ENCODE assay signal across 18 cellular contexts in the genomic region with DNA sequence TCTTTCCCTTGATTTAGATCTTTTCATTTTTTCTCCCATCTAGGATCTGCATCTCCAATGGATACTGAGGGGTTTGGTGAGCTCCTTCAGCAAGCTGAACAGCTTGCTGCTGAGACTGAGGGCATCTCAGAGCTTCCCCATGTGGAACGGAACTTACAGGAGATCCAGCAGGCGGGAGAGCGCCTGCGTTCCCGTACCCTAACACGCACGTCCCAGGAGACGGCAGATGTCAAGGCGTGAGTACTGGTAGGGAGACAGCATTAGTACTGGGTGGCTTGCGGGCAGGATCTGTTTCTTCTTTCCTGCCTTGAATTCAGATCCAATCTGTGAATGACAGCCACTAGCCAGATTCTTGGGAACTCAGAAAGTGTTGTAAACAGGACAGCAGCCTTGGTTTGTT. TPM values are rescaled to one million over a fixed set of nuclear protein-coding genes. Genes with fewer than 3 reads are reported as not detected.
DNase-seq lines count a peak whose midpoint lies in the region; ATAC-seq and TF ChIP-seq lines count a peak whose summit lies in the region.
"Had no signal": no experiment of that assay in that cellular context is flagged by ENCODE, and none has a peak within 500 bp of the region (broad histone marks: within the 10 kb centered on the region; RNA-seq: fewer than 3 reads in every experiment).

No MANE protein-coding gene starts in this region.

- H3K4me3 ChIP-seq in GM23338 (no peak overlapping the region), suprapubic skin (peak overlapping the region; percentile 2), psoas muscle (no peak overlapping the region)
- H3K4me3 ChIP-seq: SJSA1, vagina had no signal

- peak overlapping the region; percentile 1 for H3K27ac ChIP-seq in GM23338 (ENCODE audit: low read depth)
- no peak overlapping the region for H3K27ac ChIP-seq in suprapubic skin
- no peak overlapping the region for H3K27ac ChIP-seq in psoas muscle
- H3K27ac ChIP-seq: SJSA1, vagina had no signal

- H2AFZ ChIP-seq in GM23338, result no peak overlapping the region

- H3K27me3 Mint-ChIP-seq in GM23338 (ENCODE audit: insufficient read depth, low read depth, poor library complexity), result peaks cover 6% of the 10 kb centered on the region
- H3K27me3 Mint-ChIP-seq in WTC11 (ENCODE audit: low read depth), result no peaks in the 10 kb centered on the region
- H3K27me3 Mint-ChIP-seq in glutamatergic neuron (ENCODE audit: unreplicated experiment), result no peaks in the 10 kb centered on the region

- POLR2A ChIA-PET in WTC11 (lab: Charles Lee), result no interaction called here

- ATAC-seq in GM23338 (no peak), WTC11 (no peak), GM18870 (IDR thresholded peaks at IDR 0.05; ENCODE audit: unreplicated experiment) (no peak), psoas muscle (no peak)

- peaks cover 96% of the 10 kb centered on the region for H3K79me2 ChIP-seq in GM23338 (replicated peaks; ENCODE audit: insufficient read depth)

- no peaks in the 10 kb centered on the region for H3K9me2 ChIP-seq in GM23338 (ENCODE audit: insufficient read depth)

- WGBS in suprapubic skin, result 92% methylated on average over 10 of the region's 10 CpGs
- 92 to 98% (median 98%) methylated on average over 10 of the region's 10 CpGs for WGBS in psoas muscle, 3 donors

- TF ChIP-seq POLR2A in suprapubic skin (IDR thresholded peaks at IDR 0.05), result no peak

- no peak overlapping the region for H3K4me2 ChIP-seq in GM23338

- peaks cover 47% of the 10 kb centered on the region for H4K20me1 ChIP-seq in GM23338 (replicated peaks; ENCODE audit: insufficient read depth)

- H3K4me3 Mint-ChIP-seq in GM23338 (no peak overlapping the region), WTC11 (no peak overlapping the region), glutamatergic neuron (ENCODE audit: unreplicated experiment) (peak overlapping the region; percentile 41)
- H3K4me3 Mint-ChIP-seq: nephron had no signal

- DNase-seq in GM23338 (ENCODE audit: low spot score) (no peak), WTC11 (ENCODE audit: low spot score) (no peak), glutamatergic neuron (peak; percentile 40), suprapubic skin (ENCODE audit: low spot score in 2 of 2) (no peak), OCI-M1 (lab: John Stamatoyannopoulos, UW) (no peak), NCI-H2196 treated with DMSO at 0.1 percent for 48 hours (lab: John Stamatoyannopoulos, UW; ENCODE audit: unreplicated experiment) (no peak), psoas muscle (no peak)
- DNase-seq: activated CD4-positive, alpha-beta T cell treated with anti-CD3 and anti-CD28 coated beads for 1 hour; activated effector memory CD4-positive, alpha-beta T cell treated with anti-CD3 and anti-CD28 coated beads, Interleukin-2, amount 50 U/mL, for 16 hours; COR-L47; hippocampal formation; islet precursor cell; NCI-H1436; NCI-H2227 treated with DMSO at 0.1 percent for 48 hours had no signal

- no peaks in the 10 kb centered on the region for H3K27me3 ChIP-seq in GM23338 (ENCODE audit: insufficient read depth)
- no peaks in the 10 kb centered on the region for H3K27me3 ChIP-seq in suprapubic skin
- no peaks in the 10 kb centered on the region for H3K27me3 ChIP-seq in psoas muscle (ENCODE audit: insufficient read depth in 3 of 3, low read length in 2 of 3)
- H3K27me3 ChIP-seq: SJSA1, vagina had no signal

- H3K9me3 Mint-ChIP-seq in GM23338 (peaks cover 3% of the 10 kb centered on the region; the same call in 1 of the 3 replicates), WTC11 (peaks cover 11% of the 10 kb centered on the region), glutamatergic neuron (ENCODE audit: unreplicated experiment) (peaks cover 3% of the 10 kb centered on the region)

- TF ChIP-seq CTCF in GM23338 (conservative IDR thresholded peaks at IDR 0.05; ENCODE audit: low read depth in 2 of 2), result no peak
- no peak for TF ChIP-seq CTCF in WTC11 (IDR thresholded peaks at IDR 0.05)
- no peak for TF ChIP-seq CTCF in glutamatergic neuron (IDR thresholded peaks at IDR 0.05; ENCODE audit: partially characterized antibody, unreplicated experiment)
- TF ChIP-seq CTCF in suprapubic skin (IDR thresholded peaks at IDR 0.05), result no peak
- no peak for TF ChIP-seq CTCF in psoas muscle (IDR thresholded peaks at IDR 0.05)

- CTCF ChIA-PET in WTC11 (lab: Charles Lee), result no interaction called here

- 0 out of 2 replicates have a peak, but pooled peaks cover 3% of the 10 kb centered on the region for H3F3A ChIP-seq in GM23338 (replicated peaks; ENCODE audit: low read depth)

- H3K36me3 Mint-ChIP-seq in GM23338 (ENCODE audit: low read depth) (peaks cover 34% of the 10 kb centered on the region), WTC11 (peaks cover 23% of the 10 kb centered on the region), glutamatergic neuron (ENCODE audit: unreplicated experiment) (peaks cover under 1% of the 10 kb centered on the region)

- peaks cover 27% of the 10 kb centered on the region for H3K4me1 ChIP-seq in GM23338 (ENCODE audit: insufficient read depth)
- peaks cover 36% of the 10 kb centered on the region for H3K4me1 ChIP-seq in suprapubic skin
- H3K4me1 ChIP-seq in psoas muscle, result peaks cover 9% of the 10 kb centered on the region

- intact Hi-C loops in psoas muscle (cut with DNase I), result no loop called here

- H3K27ac Mint-ChIP-seq in GM23338 (peak overlapping the region; percentile 37; the same call in 1 of the 2 replicates), WTC11 (peak overlapping the region; percentile 50), glutamatergic neuron (ENCODE audit: unreplicated experiment) (peak overlapping the region; percentile 50)

- no peaks in the 10 kb centered on the region for H3K9me3 ChIP-seq in suprapubic skin
- no peaks in the 10 kb centered on the region for H3K9me3 ChIP-seq in psoas muscle
- H3K9me3 ChIP-seq: SJSA1, vagina had no signal

- H3K4me1 Mint-ChIP-seq in GM23338 (peaks cover 38% of the 10 kb centered on the region), WTC11 (peaks cover 41% of the 10 kb centered on the region), glutamatergic neuron (ENCODE audit: low read depth, unreplicated experiment) (peaks cover 31% of the 10 kb centered on the region)

- no peaks in the 10 kb centered on the region for H3K36me3 ChIP-seq in GM23338 (ENCODE audit: insufficient read depth)
- H3K36me3 ChIP-seq in suprapubic skin, result no peaks in the 10 kb centered on the region
- peaks cover 0 to 6% of the 10 kb centered on the region in 2 donors for H3K36me3 ChIP-seq in psoas muscle (ENCODE audit: insufficient read depth in 1 of 2, low read depth in 1 of 2)
- H3K36me3 ChIP-seq: vagina had no signal

- no peak for TF ChIP-seq EP300 in suprapubic skin (IDR thresholded peaks at IDR 0.05)

TF ChIP-seq in GM23338, 12 proteins besides CTCF, POLR2A, EP300 and RAD21 (continues in another document):
- TF ChIP-seq, protein P1, sequence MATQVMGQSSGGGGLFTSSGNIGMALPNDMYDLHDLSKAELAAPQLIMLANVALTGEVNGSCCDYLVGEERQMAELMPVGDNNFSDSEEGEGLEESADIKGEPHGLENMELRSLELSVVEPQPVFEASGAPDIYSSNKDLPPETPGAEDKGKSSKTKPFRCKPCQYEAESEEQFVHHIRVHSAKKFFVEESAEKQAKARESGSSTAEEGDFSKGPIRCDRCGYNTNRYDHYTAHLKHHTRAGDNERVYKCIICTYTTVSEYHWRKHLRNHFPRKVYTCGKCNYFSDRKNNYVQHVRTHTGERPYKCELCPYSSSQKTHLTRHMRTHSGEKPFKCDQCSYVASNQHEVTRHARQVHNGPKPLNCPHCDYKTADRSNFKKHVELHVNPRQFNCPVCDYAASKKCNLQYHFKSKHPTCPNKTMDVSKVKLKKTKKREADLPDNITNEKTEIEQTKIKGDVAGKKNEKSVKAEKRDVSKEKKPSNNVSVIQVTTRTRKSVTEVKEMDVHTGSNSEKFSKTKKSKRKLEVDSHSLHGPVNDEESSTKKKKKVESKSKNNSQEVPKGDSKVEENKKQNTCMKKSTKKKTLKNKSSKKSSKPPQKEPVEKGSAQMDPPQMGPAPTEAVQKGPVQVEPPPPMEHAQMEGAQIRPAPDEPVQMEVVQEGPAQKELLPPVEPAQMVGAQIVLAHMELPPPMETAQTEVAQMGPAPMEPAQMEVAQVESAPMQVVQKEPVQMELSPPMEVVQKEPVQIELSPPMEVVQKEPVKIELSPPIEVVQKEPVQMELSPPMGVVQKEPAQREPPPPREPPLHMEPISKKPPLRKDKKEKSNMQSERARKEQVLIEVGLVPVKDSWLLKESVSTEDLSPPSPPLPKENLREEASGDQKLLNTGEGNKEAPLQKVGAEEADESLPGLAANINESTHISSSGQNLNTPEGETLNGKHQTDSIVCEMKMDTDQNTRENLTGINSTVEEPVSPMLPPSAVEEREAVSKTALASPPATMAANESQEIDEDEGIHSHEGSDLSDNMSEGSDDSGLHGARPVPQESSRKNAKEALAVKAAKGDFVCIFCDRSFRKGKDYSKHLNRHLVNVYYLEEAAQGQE (IDR thresholded peaks at IDR 0.05; ENCODE audit: unreplicated experiment), result no peak

TF ChIP-seq in WTC11, 78 proteins besides CTCF, POLR2A, EP300 and RAD21 (continues in another document):
- TF ChIP-seq FOXK1 (CRISPR knock-in tag; IDR thresholded peaks at IDR 0.05), result no peak
- TF ChIP-seq, protein P2, sequence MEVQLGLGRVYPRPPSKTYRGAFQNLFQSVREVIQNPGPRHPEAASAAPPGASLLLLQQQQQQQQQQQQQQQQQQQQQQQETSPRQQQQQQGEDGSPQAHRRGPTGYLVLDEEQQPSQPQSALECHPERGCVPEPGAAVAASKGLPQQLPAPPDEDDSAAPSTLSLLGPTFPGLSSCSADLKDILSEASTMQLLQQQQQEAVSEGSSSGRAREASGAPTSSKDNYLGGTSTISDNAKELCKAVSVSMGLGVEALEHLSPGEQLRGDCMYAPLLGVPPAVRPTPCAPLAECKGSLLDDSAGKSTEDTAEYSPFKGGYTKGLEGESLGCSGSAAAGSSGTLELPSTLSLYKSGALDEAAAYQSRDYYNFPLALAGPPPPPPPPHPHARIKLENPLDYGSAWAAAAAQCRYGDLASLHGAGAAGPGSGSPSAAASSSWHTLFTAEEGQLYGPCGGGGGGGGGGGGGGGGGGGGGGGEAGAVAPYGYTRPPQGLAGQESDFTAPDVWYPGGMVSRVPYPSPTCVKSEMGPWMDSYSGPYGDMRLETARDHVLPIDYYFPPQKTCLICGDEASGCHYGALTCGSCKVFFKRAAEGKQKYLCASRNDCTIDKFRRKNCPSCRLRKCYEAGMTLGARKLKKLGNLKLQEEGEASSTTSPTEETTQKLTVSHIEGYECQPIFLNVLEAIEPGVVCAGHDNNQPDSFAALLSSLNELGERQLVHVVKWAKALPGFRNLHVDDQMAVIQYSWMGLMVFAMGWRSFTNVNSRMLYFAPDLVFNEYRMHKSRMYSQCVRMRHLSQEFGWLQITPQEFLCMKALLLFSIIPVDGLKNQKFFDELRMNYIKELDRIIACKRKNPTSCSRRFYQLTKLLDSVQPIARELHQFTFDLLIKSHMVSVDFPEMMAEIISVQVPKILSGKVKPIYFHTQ (CRISPR knock-in tag; IDR thresholded peaks at IDR 0.05), result no peak

RNA-seq across cellular contexts. Expression of a gene that starts 18.3 kb away (rescaled TPM):
- 166 and 187 TPM in 2 replicates for total RNA-seq in GM23338 (2014; rRNA removed; shearing (Covaris generic))
- 139 and 144 TPM in 2 replicates for polyA plus RNA-seq in GM23338 (2016; fragmentation: Nextera tagmentation; extraction: Ambion mirVana)
- total RNA-seq in WTC11 (2021), result 167 to 185 TPM (median 175 TPM) in 3 replicates
- total RNA-seq in glutamatergic neuron (ENCODE audit: unreplicated experiment), result 84.1 TPM
- total RNA-seq in suprapubic skin, result 10 to 100 TPM; 27.9 to 56.6 (median 44.1) TPM
- 10 to 100 TPM; 25.0 to 41.9 (median 26.4) TPM for total RNA-seq in psoas muscle
- polyA plus RNA-seq in psoas muscle, result 10 to 100 TPM; 16.5 to 44.3 (median 20.0) TPM
